8 cellular contexts compared by ENCODE assay signal in the genomic region with DNA sequence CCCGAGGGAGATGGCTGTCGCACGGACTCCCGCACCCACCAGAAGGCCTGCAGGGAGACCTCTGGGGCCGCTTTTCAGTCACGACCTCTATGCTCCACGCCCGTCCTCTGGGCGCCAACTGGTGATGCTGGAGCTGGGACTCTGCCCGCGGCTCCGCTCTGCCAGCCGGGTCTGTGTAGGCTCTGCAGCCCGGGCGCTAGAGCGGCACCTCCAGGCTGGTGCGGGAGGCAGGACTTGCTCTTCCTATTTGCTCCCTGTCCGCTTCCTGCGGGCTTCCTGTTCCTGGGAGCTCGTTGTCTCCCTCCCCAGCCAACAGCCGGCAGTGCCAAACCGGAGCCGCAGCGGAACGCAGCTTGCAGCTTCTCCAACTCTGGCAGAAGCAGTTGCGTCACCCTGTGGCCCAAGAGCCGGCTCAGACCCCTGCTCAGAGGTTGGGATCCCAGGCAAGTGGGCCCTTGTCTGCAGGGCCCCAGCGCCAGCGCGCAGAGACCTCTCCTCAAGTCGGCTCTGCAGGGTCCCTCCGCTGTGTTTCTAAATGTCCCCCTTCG.
A peak's percentile ranks its signal among the peaks of the same experiment; 100 is the strongest.
DNase-seq lines count a peak whose midpoint lies in the region; ATAC-seq lines count a peak whose summit lies in the region.

No MANE protein-coding gene starts in this region.

- DNase-seq in adipocyte (ENCODE audit: low read depth) (no peak), right cardiac atrium (peak; percentile 77 to 95 (median 91)), sciatic nerve (ENCODE audit: low spot score) (peak; percentile 87), NCI-H2081 (lab: John Stamatoyannopoulos, UW) (no peak), OCI-M1 (lab: John Stamatoyannopoulos, UW) (no peak)
- no peak for DNase-seq in activated CD4-positive, CD25-positive, alpha-beta regulatory T cell (lab: John Stamatoyannopoulos, UW)

- H3K27me3 ChIP-seq in adipocyte (replicated peaks; ENCODE audit: control insufficient read depth, insufficient read depth, low read length) = no peaks in the 10 kb centered on the region
- H3K27me3 ChIP-seq in right cardiac atrium (ENCODE audit: control insufficient read depth, insufficient read depth) = no peaks in the 10 kb centered on the region

- intact Hi-C loops in right cardiac atrium (cut with DNase I) = loop anchor here in 1 of 4 donors (10.0 kb wide), 1 partner anchor 300 kb away; the partner anchor contains the start of gene FAM43A
- intact Hi-C loops in sciatic nerve (cut with DNase I) = no loop called here

- WGBS in right cardiac atrium = 26% methylated on average over 33 of the region's 33 CpGs

- H3K4me3 ChIP-seq in adipocyte (ENCODE audit: low read length) (peak overlapping the region; percentile 72), right cardiac atrium (ENCODE audit: low read length) (peak overlapping the region; percentile 2)

- H3K36me3 ChIP-seq in ES-I3 (ENCODE audit: insufficient read depth, low read length) (no peaks in the 10 kb centered on the region), adipocyte (ENCODE audit: control insufficient read depth, insufficient read depth, low read length, severe bottlenecking) (no peaks in the 10 kb centered on the region)

- H3K27ac ChIP-seq in right cardiac atrium (ENCODE audit: low read length) = no peak overlapping the region

- ATAC-seq in right cardiac atrium (peak; percentile 88 to 94), sciatic nerve (peak; percentile 91), GM18861 (IDR thresholded peaks at IDR 0.05; ENCODE audit: unreplicated experiment) (no peak)

- H3K9me3 ChIP-seq in ES-I3 (ENCODE audit: control insufficient read depth, insufficient read depth, low read length) = no peaks in the 10 kb centered on the region
- peaks cover 14% of the 10 kb centered on the region for H3K9me3 ChIP-seq in adipocyte (ENCODE audit: control insufficient read depth, low read length)
- no peaks in the 10 kb centered on the region for H3K9me3 ChIP-seq in right cardiac atrium (ENCODE audit: control insufficient read depth, low read length)

- H3K9ac ChIP-seq in ES-I3 (ENCODE audit: low read depth, low read length) = peak overlapping the region; percentile 11; the same call in 1 of the 2 replicates
- peak overlapping the region; percentile 55 for H3K9ac ChIP-seq in adipocyte (ENCODE audit: low read length)

- H3K4me1 ChIP-seq in ES-I3 (ENCODE audit: insufficient read depth, low read length) = no peaks in the 10 kb centered on the region
- peaks cover 11% of the 10 kb centered on the region for H3K4me1 ChIP-seq in adipocyte (ENCODE audit: control insufficient read depth, insufficient read depth, low read length)
- H3K4me1 ChIP-seq in right cardiac atrium (ENCODE audit: control insufficient read depth, insufficient read depth, low read length) = no peaks in the 10 kb centered on the region

Comparison
In these comparisons a context has a peak if more than half of its experiments do, and no peak if none do; other contexts are left out.
1. DNase-seq: peak in right cardiac atrium (3 of 3) and sciatic nerve (single experiment); none in adipocyte (single experiment), NCI-H2081 (0 of 2), activated CD4-positive, CD25-positive, alpha-beta regulatory T cell (0 of 4) and OCI-M1 (single experiment).